ENCODE assay signal across 16 cellular contexts in genomic region chr2:105753380-105753779, GRCh38. TPM values are rescaled to one million over a fixed set of nuclear protein-coding genes. Genes with fewer than 3 reads are reported as not detected.
DNase-seq lines count a peak whose midpoint lies in the region; ATAC-seq, FAIRE-seq and TF ChIP-seq lines count a peak whose summit lies in the region.
"Had no signal": no experiment of that assay in that cellular context is flagged by ENCODE, and none has a peak within 500 bp of the region (broad histone marks: within the 10 kb centered on the region; RNA-seq: fewer than 3 reads in every experiment).

No MANE protein-coding gene starts in this region.

- TF ChIP-seq CTCF in HepG2 (CRISPR knock-in tag; IDR thresholded peaks at IDR 0.05) (no peak), right lobe of liver (IDR thresholded peaks at IDR 0.05) (no peak)
- TF ChIP-seq CTCF in activated CD8-positive, alpha-beta T cell treated with anti-CD3 and anti-CD28 coated beads for 36 hours (IDR thresholded peaks at IDR 0.05), result no peak

- no peak for TF ChIP-seq RAD21 in HepG2 (CRISPR knock-in tag; IDR thresholded peaks at IDR 0.05)

- H3K4me1 ChIP-seq in HepG2 (ENCODE audit: insufficient read depth, low read length) (peaks cover 5% of the 10 kb centered on the region; the same call in 1 of the 2 replicates), right lobe of liver (no peaks in the 10 kb centered on the region)

- ATAC-seq in HepG2 (no peak), right lobe of liver (no peak), GM21390 (IDR thresholded peaks at IDR 0.05; ENCODE audit: unreplicated experiment) (no peak), GM21528 (IDR thresholded peaks at IDR 0.05; ENCODE audit: low FRiP score, unreplicated experiment) (no peak)
- no peak for ATAC-seq in activated CD8-positive, alpha-beta T cell treated with anti-CD3 and anti-CD28 coated beads for 36 hours
- ATAC-seq: lower lobe of right lung had no signal

- no peak overlapping the region for H3K4me2 ChIP-seq in HepG2 (ENCODE audit: low read depth, low read length)

- TF ChIP-seq EP300 in HepG2 (IDR thresholded peaks at IDR 0.05; ENCODE audit: low read depth in 2 of 2, low read length in 2 of 2), result no peak
- TF ChIP-seq EP300 in HepG2 (CRISPR knock-in tag; IDR thresholded peaks at IDR 0.05; ENCODE audit: borderline replicate concordance), result no peak

- peaks cover 79% of the 10 kb centered on the region for H3K36me3 Mint-ChIP-seq in activated CD8-positive, alpha-beta T cell treated with anti-CD3 and anti-CD28 coated beads for 36 hours (ENCODE audit: low read depth)
- peaks cover 0 to 15% (median 0%) of the 10 kb centered on the region in 3 donors for H3K36me3 Mint-ChIP-seq in immature natural killer cell

- H3K27me3 ChIP-seq in HepG2 (ENCODE audit: control insufficient read depth in 1 of 2, insufficient read depth in 2 of 2, low read length in 2 of 2), result no peaks in the 10 kb centered on the region
- no peaks in the 10 kb centered on the region for H3K27me3 ChIP-seq in right lobe of liver
- H3K27me3 ChIP-seq: right atrium auricular region had no signal

- peaks cover 88% of the 10 kb centered on the region for H3K4me1 Mint-ChIP-seq in activated CD8-positive, alpha-beta T cell treated with anti-CD3 and anti-CD28 coated beads for 36 hours (ENCODE audit: low read depth)
- peaks cover 89 to 96% of the 10 kb centered on the region in 2 donors for H3K4me1 Mint-ChIP-seq in immature natural killer cell

- CTCF ChIA-PET in HepG2 (lab: Yijun Ruan, JAX; ENCODE audit: low intra/inter-chr PET ratio, low total read pairs), result no interaction called here
- CTCF ChIA-PET in activated CD8-positive, alpha-beta T cell treated with anti-CD3 and anti-CD28 coated beads for 36 hours (lab: Charles Lee), result interaction anchor here (1.0 to 1.6 kb wide), 4 partner anchors 29 to 333 kb away, joined by 3 to 5 read pairs (median 4); no protein-coding TSS in a partner anchor

- peak overlapping the region; percentile 94 for H3K27ac Mint-ChIP-seq in activated CD8-positive, alpha-beta T cell treated with anti-CD3 and anti-CD28 coated beads for 36 hours
- H3K27ac Mint-ChIP-seq in immature natural killer cell, result peak overlapping the region; percentile 51 to 84 (median 69)

- peaks cover 44% of the 10 kb centered on the region for H3K79me2 ChIP-seq in HepG2 (ENCODE audit: insufficient read depth, low read length)

- H2AFZ ChIP-seq in HepG2 (ENCODE audit: low read length), result no peak overlapping the region
- H2AFZ ChIP-seq: GM23248 had no signal

- H3K36me3 ChIP-seq in HepG2 (replicated peaks in 1 of 2; ENCODE audit: control insufficient read depth in 1 of 2, insufficient read depth in 2 of 2, low read length in 2 of 2) (peaks cover 0 to 1% of the 10 kb centered on the region in 2 experiments; a peak in 2 of 5 replicates), right lobe of liver (no peaks in the 10 kb centered on the region)
- H3K36me3 ChIP-seq: lower lobe of right lung, right atrium auricular region had no signal

- H3K4me3 ChIP-seq in HepG2 (replicated peaks in 1 of 3; ENCODE audit: insufficient read depth in 1 of 3, low read depth in 2 of 3, low read length in 3 of 3), result no peak overlapping the region
- no peak overlapping the region for H3K4me3 ChIP-seq in right lobe of liver
- H3K4me3 ChIP-seq: GM23248, lower lobe of right lung, right atrium auricular region had no signal

- H3K4me3 Mint-ChIP-seq in activated CD8-positive, alpha-beta T cell treated with anti-CD3 and anti-CD28 coated beads for 36 hours, result peak overlapping the region; percentile 38
- H3K4me3 Mint-ChIP-seq in immature natural killer cell, result peak overlapping the region in 4 of 5 donors; percentile 10 to 60 (median 47)
- H3K4me3 Mint-ChIP-seq: neural crest cell had no signal

- DNase-seq in HepG2 (ENCODE audit: low spot score) (no peak), right lobe of liver (no peak), immature natural killer cell (no peak), AG08396 (ENCODE audit: low spot score) (no peak), A172 (ENCODE audit: low spot score) (no peak)
- DNase-seq in activated CD8-positive, alpha-beta T cell treated with anti-CD3 and anti-CD28 coated beads for 36 hours, result no peak
- DNase-seq: activated CD4-positive, CD25-positive, alpha-beta regulatory T cell treated with anti-CD3 and anti-CD28 coated beads, Interleukin-2, amount 50 U/mL, for 72 hours; DMS79 treated with DMSO at 0.1 percent for 48 hours; GM23248; lower lobe of right lung; MM.1S had no signal

- TF ChIP-seq POLR2A in HepG2 (IDR thresholded peaks at IDR 0.05; ENCODE audit: insufficient read depth in 1 of 2, low read depth in 2 of 2, low read length in 2 of 2), result no peak
- TF ChIP-seq POLR2A in right lobe of liver (IDR thresholded peaks at IDR 0.05), result no peak

- H3K9me3 ChIP-seq in HepG2 (ENCODE audit: low read length) (no peaks in the 10 kb centered on the region), right lobe of liver (no peaks in the 10 kb centered on the region)
- H3K9me3 ChIP-seq: lower lobe of right lung, right atrium auricular region had no signal

- no TSS peak for BruUV-seq in HepG2 (replicated peaks; lab: Mats Ljungman, UMichigan)

- peak; percentile 12 for FAIRE-seq in HepG2 (lab: Jason Lieb, UNC)
- FAIRE-seq: HTR-8/SVneo had no signal

- WGBS in HepG2 (ENCODE audit: low lambda C conversion rate), result 97% methylated on average over 2 of the region's 2 CpGs
- WGBS in right lobe of liver (ENCODE audit: insufficient coverage, low coverage, low lambda C conversion rate, missing lambda C conversion rate), result 30% methylated on average over 1 of the region's 2 CpGs

- H3K27ac ChIP-seq in HepG2 (ENCODE audit: extremely low read length, insufficient read depth, low read length), result no peak overlapping the region
- H3K27ac ChIP-seq in right lobe of liver, result no peak overlapping the region
- H3K27ac ChIP-seq: GM23248, lower lobe of right lung, right atrium auricular region had no signal

- in situ Hi-C loops in HepG2 (cut with HindIII; ENCODE audit: extremely low pct_ligation_motif_present, low pct_unique_long_range_greater_than_20kb), result no loop called here

- no peaks in the 10 kb centered on the region for H3K9me3 Mint-ChIP-seq in activated CD8-positive, alpha-beta T cell treated with anti-CD3 and anti-CD28 coated beads for 36 hours
- H3K9me3 Mint-ChIP-seq in immature natural killer cell, result no peaks in the 10 kb centered on the region
- H3K9me3 Mint-ChIP-seq: neural crest cell had no signal

- no peaks in the 10 kb centered on the region; the same call in none of the 2 replicates for H4K20me1 ChIP-seq in HepG2 (ENCODE audit: insufficient read depth, low read length)

- intact Hi-C loops in HepG2 (cut with micrococcal nuclease; ENCODE audit: unreplicated experiment) (no loop called here), right lobe of liver (cut with DNase I) (no loop called here)
- intact Hi-C loops in activated CD8-positive, alpha-beta T cell treated with anti-CD3 and anti-CD28 coated beads for 36 hours (cut with micrococcal nuclease), result no loop called here

- H3K9ac ChIP-seq in HepG2 (ENCODE audit: insufficient read depth, low read depth, low read length), result no peak overlapping the region
- H3K9ac ChIP-seq: GM23248 had no signal

- no peaks in the 10 kb centered on the region for H3K27me3 Mint-ChIP-seq in activated CD8-positive, alpha-beta T cell treated with anti-CD3 and anti-CD28 coated beads for 36 hours
- peaks cover 0 to 2% (median 0%) of the 10 kb centered on the region in 3 donors for H3K27me3 Mint-ChIP-seq in immature natural killer cell (ENCODE audit: low read depth in 3 of 3)

- POLR2A ChIA-PET in HepG2 (lab: Yijun Ruan, JAX), result no interaction called here
- POLR2A ChIA-PET in activated CD8-positive, alpha-beta T cell treated with anti-CD3 and anti-CD28 coated beads for 36 hours (lab: Charles Lee), result interaction anchor here (0.8 to 6.4 kb wide), 14 partner anchors 7 to 103 kb away, joined by 3 to 63 read pairs (median 6); no protein-coding TSS in a partner anchor

TF ChIP-seq in HepG2, 621 proteins besides CTCF, POLR2A, EP300 and RAD21 (continues in another document):
- TF ChIP-seq FIP1L1 (IDR thresholded peaks at IDR 0.05; ENCODE audit: borderline replicate concordance, insufficient read depth, low read depth, low read length), result no peak
- TF ChIP-seq ZFX (CRISPR knock-in tag; IDR thresholded peaks at IDR 0.05; ENCODE audit: low read depth), result no peak
- no peak for TF ChIP-seq SOX6 (IDR thresholded peaks at IDR 0.05)
- no peak for TF ChIP-seq SOX6 (CRISPR knock-in tag; IDR thresholded peaks at IDR 0.05)
- no peak for TF ChIP-seq U2AF1 (optimal IDR thresholded peaks at IDR 0.05; ENCODE audit: low read depth, low read length)
- no peak for TF ChIP-seq ZNF567 (CRISPR knock-in tag; IDR thresholded peaks at IDR 0.05; ENCODE audit: borderline replicate concordance)

RNA-seq across cellular contexts. Expression of gene NCK2, which starts 8.7 kb away (rescaled TPM):
- total RNA-seq in HepG2 (2016; rRNA removed; fragmentation: Illumina TruSeq; extraction: Trizol), result 21.3 and 23.5 TPM in 2 replicates
- 20.1 and 23.4 TPM in 2 replicates for total RNA-seq in HepG2 (2016; cell fraction: cytosol; rRNA removed; fragmentation: Illumina TruSeq; extraction: Trizol; ENCODE audit: low read depth)
- 17.9 and 25.3 TPM in 2 replicates for total RNA-seq in HepG2 (2016; cell fraction: insoluble cytoplasmic fraction; rRNA removed; fragmentation: Illumina TruSeq; extraction: Trizol)
- total RNA-seq in HepG2 (2016; cell fraction: membrane; rRNA removed; fragmentation: Illumina TruSeq; extraction: Trizol), result 50.5 and 50.9 TPM in 2 replicates
- total RNA-seq in HepG2 (2016; cell fraction: nucleus; rRNA removed; fragmentation: Illumina TruSeq; extraction: Trizol), result 12.0 and 12.1 TPM in 2 replicates
- 14.8 and 19.5 TPM in 2 replicates for polyA plus RNA-seq in HepG2 (2011; rRNA removed)
- polyA plus RNA-seq in HepG2 (2011; cell fraction: cytosol; rRNA removed), result 21.4 and 24.5 TPM in 2 replicates
- polyA plus RNA-seq in HepG2 (2011; cell fraction: nucleus; rRNA removed), result 8.9 and 9.7 TPM in 2 replicates
- polyA plus RNA-seq in HepG2 (2012), result 20.9 and 25.1 TPM in 2 replicates
- 30.8 and 31.3 TPM in 2 replicates for polyA plus RNA-seq in HepG2 (2016; cell fraction: cytosol; fragmentation: Illumina TruSeq; extraction: Trizol; ENCODE audit: low read depth)
- 24.5 and 29.7 TPM in 2 replicates for polyA plus RNA-seq in HepG2 (2016; cell fraction: insoluble cytoplasmic fraction; fragmentation: Illumina TruSeq; extraction: Trizol; ENCODE audit: low read depth)
- 53.4 and 56.8 TPM in 2 replicates for polyA plus RNA-seq in HepG2 (2016; cell fraction: membrane; fragmentation: Illumina TruSeq; extraction: Trizol; ENCODE audit: low read depth)
- polyA plus RNA-seq in HepG2 (2016; cell fraction: nucleus; fragmentation: Illumina TruSeq; extraction: Trizol; ENCODE audit: insufficient read depth, low read depth), result 18.9 and 21.5 TPM in 2 replicates
- 4.0 and 18.1 TPM in 2 replicates for polyA minus RNA-seq in HepG2 (2011; rRNA and poly(A)+ RNA removed; ENCODE audit: low replicate concordance)
- 9.8 and 11.4 TPM in 2 replicates for polyA minus RNA-seq in HepG2 (2011; cell fraction: cytosol; rRNA and poly(A)+ RNA removed)
- polyA minus RNA-seq in HepG2 (2011; cell fraction: nucleus; rRNA and poly(A)+ RNA removed), result 9.0 and 11.7 TPM in 2 replicates
- total RNA-seq in right lobe of liver, result 10 to 100 TPM in 1 of 6 experiments, 1 to 10 TPM in 5; 4.8 to 11.7 (median 7.1) TPM
- 10 to 100 TPM; 68.3 to 69.7 TPM for total RNA-seq in activated CD8-positive, alpha-beta T cell treated with anti-CD3 and anti-CD28 coated beads for 36 hours
- 10 to 100 TPM; 10.7 to 22.1 (median 16.2) TPM for polyA plus RNA-seq in immature natural killer cell
- total RNA-seq in A172 (2014; rRNA removed; shearing (Covaris generic)), result 29.1 and 44.0 TPM in 2 replicates
